Comparison of ENCODE assay signal across 30 cellular contexts in genomic region chr14:45258073-45258472, GRCh38.
"Had no signal": no experiment of that assay in that cellular context is flagged by ENCODE, and none has a peak within 500 bp of the region (broad histone marks: within the 10 kb centered on the region; RNA-seq: fewer than 3 reads in every experiment).

No MANE protein-coding gene starts in this region.

- DNase-seq: activated CD4-positive, alpha-beta T cell treated with anti-CD3 and anti-CD28 coated beads for 36 hours; activated CD4-positive, alpha-beta T cell treated with anti-CD3 and anti-CD28 coated beads, Interleukin-2, amount 10 ng/mL, durations not matched to agents 7 days and 5 days; activated CD4-positive, alpha-beta T cell treated with anti-CD3 and anti-CD28 coated beads, Interleukin-2, amount 50 U/mL, for 48 hours; activated CD8-positive, alpha-beta T cell treated with anti-CD3 and anti-CD28 coated beads, Interleukin-2, amount 10 ng/mL, durations not matched to agents 7 days and 5 days; activated gamma-delta T cell; activated naive CD4-positive, alpha-beta T cell treated with Interleukin-2 at 50 U/mL for 16 hours; activated T-cell treated with anti-CD3 and anti-CD28 coated beads, Interleukin-2, amount 50 U/mL, for 24 hours; adrenal gland; body of pancreas; NCI-H1048; NCI-H1105 treated with DMSO at 0.1 percent for 48 hours; NCI-H1436; NCI-H1694 treated with DMSO at 0.1 percent for 48 hours; NCI-H2029 treated with DMSO at 0.1 percent for 48 hours; NCI-H2171; NCI-H510A; NCI-H526; NCI-H748 treated with DMSO at 0.1 percent for 48 hours; NK-92 treated with Interleukin-12 subunit alpha and Interleukin-12 subunit beta, amount 100 ng/mL, for 24 hours; SHP77; SJCRH30 had no signal

- H3K4me3 Mint-ChIP-seq: activated CD4-positive, alpha-beta T cell treated with anti-CD3 and anti-CD28 coated beads for 36 hours; activated CD4-positive, alpha-beta T cell treated with anti-CD3 and anti-CD28 coated beads, Interleukin-2, amount 10 ng/mL, durations not matched to agents 7 days and 5 days; activated CD8-positive, alpha-beta T cell treated with anti-CD3 and anti-CD28 coated beads, Interleukin-2, amount 10 ng/mL, durations not matched to agents 7 days and 5 days; activated T-cell treated with anti-CD3 and anti-CD28 coated beads, Interleukin-2, amount 50 U/mL, for 24 hours; T-helper 1 cell treated with Interleukin-12 subunit alpha and Interleukin-12 subunit beta and Interleukin-4 antibody, amounts not matched to agents 30 μg/mL and 1 μg/mL, for 36 hours; T-helper 2 cell treated with Interferon-gamma antibody and Interleukin-4, amounts not matched to agents 5 μg/mL and 100 μg/mL, for 36 hours had no signal

- ATAC-seq: activated CD4-positive, alpha-beta T cell treated with anti-CD3 and anti-CD28 coated beads for 36 hours; activated CD4-positive, CD25-positive, alpha-beta regulatory T cell treated with anti-CD3 and anti-CD28 coated beads, Interleukin-2, amount 50 U/mL, for 24 hours; activated CD8-positive, alpha-beta T cell treated with anti-CD3 and anti-CD28 coated beads, Interleukin-2, amount 10 ng/mL, durations not matched to agents 7 days and 5 days; activated naive CD4-positive, alpha-beta T cell treated with anti-CD3 and anti-CD28 coated beads, Interleukin-2, amount 50 U/mL, for 72 hours; body of pancreas; Panc1 had no signal

- H3K27me3 Mint-ChIP-seq: activated T-cell treated with anti-CD3 and anti-CD28 coated beads, Interleukin-2, amount 50 U/mL, for 24 hours had no signal

- H3K27ac ChIP-seq: adrenal gland, body of pancreas, breast epithelium, coronary artery, SJCRH30, SK-N-MC had no signal

- H3K27me3 ChIP-seq: adrenal gland, body of pancreas, breast epithelium, SJCRH30 had no signal

- H3K27ac Mint-ChIP-seq: activated CD4-positive, alpha-beta T cell treated with anti-CD3 and anti-CD28 coated beads for 36 hours; activated CD4-positive, alpha-beta T cell treated with anti-CD3 and anti-CD28 coated beads, Interleukin-2, amount 10 ng/mL, durations not matched to agents 7 days and 5 days; activated CD8-positive, alpha-beta T cell treated with anti-CD3 and anti-CD28 coated beads, Interleukin-2, amount 10 ng/mL, durations not matched to agents 7 days and 5 days; activated naive CD4-positive, alpha-beta T cell treated with anti-CD3 and anti-CD28 coated beads, Interleukin-2, amount 50 U/mL, for 72 hours; activated T-cell treated with anti-CD3 and anti-CD28 coated beads, Interleukin-2, amount 50 U/mL, for 24 hours; activated T-helper 2 cell treated with anti-CD3 and anti-CD28 coated beads, Interferon-gamma antibody, Interleukin-2, Interleukin-4, amounts not matched to agents 10 μg/mL and 5 μg/mL and 100 μg/mL, durations not matched to agents 14 hours and 24 hours and 36 hours; T-helper 1 cell treated with Interleukin-12 subunit alpha and Interleukin-12 subunit beta and Interleukin-4 antibody, amounts not matched to agents 30 μg/mL and 1 μg/mL, for 36 hours; T-helper 2 cell treated with Interferon-gamma antibody and Interleukin-4, amounts not matched to agents 5 μg/mL and 100 μg/mL, for 36 hours had no signal

- H3K9me3 ChIP-seq: body of pancreas had no signal
